Comparison of ENCODE assay signal across 38 cellular contexts in genomic region chrX:93660575-93660974, GRCh38. TPM values are rescaled to one million over a fixed set of nuclear protein-coding genes. Genes with fewer than 3 reads are reported as not detected.
"Had no signal": no experiment of that assay in that cellular context is flagged by ENCODE, and none has a peak within 500 bp of the region (broad histone marks: within the 10 kb centered on the region; RNA-seq: fewer than 3 reads in every experiment).

No MANE protein-coding gene starts in this region.

- H3K9ac ChIP-seq: KMS-11 had no signal

- H3K4me3 ChIP-seq: MG63 had no signal

- H3K27ac ChIP-seq: KMS-11 had no signal

- H3K9me3 ChIP-seq: MG63 had no signal

- DNase-seq: Karpas-422, Kasumi-1, MG63, MM.1S, MV-4-11, NCI-H1048, NCI-H1092, NCI-H1092 treated with DMSO at 0.1 percent for 48 hours, NCI-H1105, NCI-H1105 treated with DMSO at 0.1 percent for 48 hours, NCI-H1417, NCI-H1417 treated with DMSO at 0.1 percent for 48 hours, NCI-H1436, NCI-H1436 treated with DMSO at 0.1 percent for 48 hours, NCI-H1694, NCI-H1694 treated with DMSO at 0.1 percent for 48 hours, NCI-H187, NCI-H187 treated with DMSO at 0.1 percent for 48 hours, NCI-H1930, NCI-H2029, NCI-H2029 treated with DMSO at 0.1 percent for 48 hours, NCI-H2081, NCI-H2081 treated with DMSO at 0.1 percent for 48 hours, NCI-H2107, NCI-H2171, NCI-H2171 treated with DMSO at 0.1 percent for 48 hours, NCI-H2227 treated with DMSO at 0.1 percent for 48 hours, NCI-H226, NCI-H345, NCI-H446, NCI-H446 treated with DMSO at 0.1 percent for 48 hours, NCI-H510A, NCI-H510A treated with DMSO at 0.1 percent for 48 hours, NCI-H524, NCI-H524 treated with DMSO at 0.1 percent for 48 hours had no signal

- H3K36me3 ChIP-seq: MG63 had no signal

RNA-seq across cellular contexts. Expression of gene NAP1L3, which starts 12.8 kb away (rescaled TPM):
- total RNA-seq: MCF 10A had no signal

RNA-seq across cellular contexts. Expression of gene FAM133A, which starts 13.4 kb away (rescaled TPM):
- total RNA-seq: LHCN-M2, MCF 10A had no signal
